In the genomic region with DNA sequence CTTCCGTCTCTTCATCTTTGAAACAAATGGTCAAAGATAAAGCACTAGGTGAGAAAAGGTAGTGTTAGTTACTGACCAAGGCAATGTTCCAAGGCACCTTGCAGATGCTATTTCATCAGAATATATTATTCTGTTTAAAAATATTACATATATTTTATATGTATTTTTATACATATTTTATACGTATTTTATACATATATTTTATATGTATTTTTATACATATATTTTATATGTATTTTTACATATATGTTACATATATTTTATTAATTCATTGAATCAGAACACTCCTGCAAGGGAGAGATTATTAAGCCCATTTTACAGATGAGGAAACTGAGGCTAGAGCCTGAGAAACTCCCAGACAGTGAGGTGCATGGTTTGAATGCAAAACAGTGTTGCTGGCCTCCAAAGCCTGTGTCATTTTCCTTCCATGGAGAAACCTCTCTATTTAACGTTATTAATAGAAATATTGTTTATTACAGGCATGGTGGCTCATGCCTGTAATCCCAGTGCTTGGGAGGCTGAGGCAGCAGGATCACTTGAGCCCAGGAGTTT, we compare ENCODE assay signal across 23 cellular contexts.
"Had no signal": no experiment of that assay in that cellular context is flagged by ENCODE, and none has a peak within 500 bp of the region (broad histone marks: within the 10 kb centered on the region; RNA-seq: fewer than 3 reads in every experiment).

No MANE protein-coding gene starts in this region.

- H3K79me2 ChIP-seq: hepatocyte, parathyroid adenoma had no signal

- H3K27ac Mint-ChIP-seq: dendritic cell treated with granulocyte-macrophage colony-stimulating factor and Interleukin-4, amounts not matched to agents 40 ng/mL and 50 ng/mL, for 4 days; effector memory CD8-positive, alpha-beta T cell; neural progenitor cell; stimulated activated naive B cell treated with anti-CD40 and anti-IgM and Interleukin-4, amounts not matched to agents 10 μg/mL and 1 μg/mL and 100 μg/mL, for 72 hours; stimulated activated naive CD8-positive, alpha-beta T cell treated with anti-CD3 and anti-CD28 coated beads, Interleukin-15, amount 100 ng/mL, for 72 hours had no signal

- H3K4me3 Mint-ChIP-seq: dendritic cell treated with granulocyte-macrophage colony-stimulating factor and Interleukin-4, amounts not matched to agents 40 ng/mL and 50 ng/mL, for 4 days; effector memory CD8-positive, alpha-beta T cell; naive thymus-derived CD4-positive, alpha-beta T cell; neural progenitor cell; stimulated activated naive B cell treated with anti-CD40 and anti-IgM and Interleukin-4, amounts not matched to agents 10 μg/mL and 1 μg/mL and 100 μg/mL, for 72 hours; stimulated activated naive CD8-positive, alpha-beta T cell treated with anti-CD3 and anti-CD28 coated beads, Interleukin-15, amount 100 ng/mL, for 72 hours had no signal

- H3K9me3 Mint-ChIP-seq: dendritic cell treated with granulocyte-macrophage colony-stimulating factor and Interleukin-4, amounts not matched to agents 40 ng/mL and 50 ng/mL, for 4 days had no signal

- H2AFZ ChIP-seq: hepatocyte, parathyroid adenoma had no signal

- H3K4me2 ChIP-seq: hepatocyte had no signal

- H3K9me3 ChIP-seq: psoas muscle, testis, upper lobe of right lung, vagina had no signal

- H3K36me3 ChIP-seq: esophagus squamous epithelium, neural progenitor cell, tibial nerve, upper lobe of right lung, vagina had no signal

- DNase-seq: effector memory CD8-positive, alpha-beta T cell; esophagus squamous epithelium; foreskin fibroblast; head of caudate nucleus; kidney glomerular epithelial cell; mesendoderm; naive thymus-derived CD4-positive, alpha-beta T cell; nucleus accumbens; psoas muscle; retina; stimulated activated CD4-positive, alpha-beta T cell treated with anti-CD3 and anti-CD28 coated beads, Interleukin-2, amount 100 ng/mL, for 24 hours; stimulated activated CD4-positive, alpha-beta T cell treated with anti-CD3 and anti-CD28 coated beads, Interleukin-4, amount 100 ng/mL, for 4 hours; stimulated activated naive B cell treated with anti-CD40 and anti-IgM and Interleukin-4, amounts not matched to agents 10 μg/mL and 1 μg/mL and 100 μg/mL, for 72 hours; stimulated activated naive CD8-positive, alpha-beta T cell treated with anti-CD3 and anti-CD28 coated beads, Interleukin-15, amount 100 ng/mL, for 72 hours; testis; upper lobe of right lung had no signal

- H3K4me1 Mint-ChIP-seq: naive thymus-derived CD4-positive, alpha-beta T cell; stimulated activated naive CD8-positive, alpha-beta T cell treated with anti-CD3 and anti-CD28 coated beads, Interleukin-15, amount 100 ng/mL, for 72 hours had no signal

- H3K36me3 Mint-ChIP-seq: neural progenitor cell; stimulated activated naive B cell treated with anti-CD40 and anti-IgM and Interleukin-4, amounts not matched to agents 10 μg/mL and 1 μg/mL and 100 μg/mL, for 72 hours had no signal

- H3K27ac ChIP-seq: esophagus squamous epithelium, hepatocyte, neural progenitor cell, parathyroid adenoma, psoas muscle, testis, tibial nerve, upper lobe of right lung, vagina had no signal

- H3K4me1 ChIP-seq: esophagus squamous epithelium, parathyroid adenoma, psoas muscle, testis, tibial nerve, upper lobe of right lung, vagina had no signal

- ATAC-seq: effector memory CD8-positive, alpha-beta T cell; naive thymus-derived CD4-positive, alpha-beta T cell; psoas muscle; sciatic nerve; stimulated activated naive B cell treated with anti-CD40 and anti-IgM and Interleukin-4, amounts not matched to agents 10 μg/mL and 1 μg/mL and 100 μg/mL, for 72 hours; stimulated activated naive CD8-positive, alpha-beta T cell treated with anti-CD3 and anti-CD28 coated beads, Interleukin-15, amount 100 ng/mL, for 72 hours had no signal

- H3K4me3 ChIP-seq: esophagus squamous epithelium, hepatocyte, neural progenitor cell, psoas muscle, testis, tibial nerve, upper lobe of right lung, vagina had no signal

- H3K27me3 ChIP-seq: hepatocyte, neural progenitor cell, testis, tibial nerve, upper lobe of right lung, vagina had no signal
